20 cellular contexts compared by ENCODE assay signal in genomic region chr2:26529406-26530070, GRCh38. TPM values are rescaled to one million over a fixed set of nuclear protein-coding genes. Genes with fewer than 3 reads are reported as not detected.
DNase-seq lines count a peak whose midpoint lies in the region; ATAC-seq, FAIRE-seq and TF ChIP-seq lines count a peak whose summit lies in the region.
"Had no signal": no experiment of that assay in that cellular context is flagged by ENCODE, and none has a peak within 500 bp of the region (broad histone marks: within the 10 kb centered on the region; RNA-seq: fewer than 3 reads in every experiment).

No MANE protein-coding gene starts in this region.

- H3K27ac ChIP-seq in astrocyte (ENCODE audit: low read depth, low read length) (no peak overlapping the region), mesenchymal stem cell (ENCODE audit: low read length, poor library complexity, severe bottlenecking) (no peak overlapping the region)
- H3K27ac ChIP-seq: C4-2B, KMS-11, Peyer's patch had no signal

- no peak overlapping the region for H4K8ac ChIP-seq in mesenchymal stem cell (ENCODE audit: low read length)

- H4K91ac ChIP-seq in mesenchymal stem cell (ENCODE audit: low read length): no peak overlapping the region

- H3K36me3 Mint-ChIP-seq in astrocyte (ENCODE audit: low read depth, unreplicated experiment): no peaks in the 10 kb centered on the region

- no peak overlapping the region for H3K18ac ChIP-seq in mesenchymal stem cell (ENCODE audit: low read depth in 1 of 2, low read length in 2 of 2)

- peaks cover 15% of the 10 kb centered on the region for H3K4me1 ChIP-seq in astrocyte (ENCODE audit: insufficient read depth, low read length)
- peaks cover 4% of the 10 kb centered on the region for H3K4me1 ChIP-seq in mesenchymal stem cell (ENCODE audit: control insufficient read depth, insufficient read depth, low read depth, low read length)
- H3K4me1 ChIP-seq: Peyer's patch had no signal

- TF ChIP-seq CTCF in astrocyte (IDR thresholded peaks at IDR 0.05; ENCODE audit: insufficient read depth, low read depth, low read length): no peak

- H3K4me2 ChIP-seq in astrocyte (ENCODE audit: low read length): no peak overlapping the region
- H3K4me2 ChIP-seq in mesenchymal stem cell (ENCODE audit: low read length, poor library complexity, severe bottlenecking): no peak overlapping the region
- H3K4me2 ChIP-seq: KMS-11 had no signal

- no peak overlapping the region for H2AK5ac ChIP-seq in mesenchymal stem cell (ENCODE audit: low read length, severe bottlenecking)

- H3K4me3 Mint-ChIP-seq in astrocyte (ENCODE audit: unreplicated experiment): no peak overlapping the region
- H3K4me3 Mint-ChIP-seq in stimulated activated naive CD8-positive, alpha-beta T cell treated with anti-CD3 and anti-CD28 coated beads, Interleukin-15, amount 100 ng/mL, for 72 hours: no peak overlapping the region

- no peaks in the 10 kb centered on the region for H3K79me1 ChIP-seq in mesenchymal stem cell (replicated peaks; ENCODE audit: low read length, poor library complexity, severe bottlenecking)

- no peaks in the 10 kb centered on the region for H3K79me2 ChIP-seq in astrocyte (ENCODE audit: insufficient read depth, low read length)

- H3K4me1 Mint-ChIP-seq in astrocyte (ENCODE audit: low read depth, unreplicated experiment): peaks cover 15% of the 10 kb centered on the region
- no peaks in the 10 kb centered on the region for H3K4me1 Mint-ChIP-seq in stimulated activated naive CD8-positive, alpha-beta T cell treated with anti-CD3 and anti-CD28 coated beads, Interleukin-15, amount 100 ng/mL, for 72 hours

- no peak overlapping the region for H3K14ac ChIP-seq in mesenchymal stem cell (ENCODE audit: low read length in 2 of 2)

- H3K27me3 ChIP-seq in astrocyte (ENCODE audit: insufficient read depth, low read length): no peaks in the 10 kb centered on the region
- H3K27me3 ChIP-seq in mesenchymal stem cell (ENCODE audit: control insufficient read depth in 1 of 2, insufficient read depth in 1 of 2, low read length in 2 of 2): peaks cover 50 to 54% of the 10 kb centered on the region in 2 experiments
- H3K27me3 ChIP-seq: MG63, Peyer's patch had no signal

- no peak overlapping the region for H3K23ac ChIP-seq in mesenchymal stem cell (ENCODE audit: low read length in 2 of 2)

- H3K9me3 Mint-ChIP-seq in astrocyte (ENCODE audit: unreplicated experiment): no peaks in the 10 kb centered on the region
- H3K9me3 Mint-ChIP-seq in stimulated activated naive CD8-positive, alpha-beta T cell treated with anti-CD3 and anti-CD28 coated beads, Interleukin-15, amount 100 ng/mL, for 72 hours: no peaks in the 10 kb centered on the region

- no peaks in the 10 kb centered on the region for H3K36me3 ChIP-seq in astrocyte (ENCODE audit: insufficient read depth, low read length)
- H3K36me3 ChIP-seq in mesenchymal stem cell (ENCODE audit: control insufficient read depth in 1 of 2, insufficient read depth in 2 of 2, low read depth in 1 of 2, low read length in 2 of 2): no peaks in the 10 kb centered on the region
- H3K36me3 ChIP-seq: MG63, Peyer's patch had no signal

- H3K9ac ChIP-seq in astrocyte (ENCODE audit: low read length) (peak overlapping the region; percentile 66), mesenchymal stem cell (ENCODE audit: low read length) (peak overlapping the region; percentile 18)
- H3K9ac ChIP-seq: KMS-11 had no signal

- FAIRE-seq in astrocyte (lab: Jason Lieb, UNC): no peak
- FAIRE-seq: GM12892 had no signal

- H2BK12ac ChIP-seq in mesenchymal stem cell (ENCODE audit: low read length in 2 of 2): no peak overlapping the region

- H3K27ac Mint-ChIP-seq in astrocyte (ENCODE audit: unreplicated experiment): peak overlapping the region; percentile 93
- no peak overlapping the region for H3K27ac Mint-ChIP-seq in stimulated activated naive CD8-positive, alpha-beta T cell treated with anti-CD3 and anti-CD28 coated beads, Interleukin-15, amount 100 ng/mL, for 72 hours

- DNase-seq in Daoy (ENCODE audit: low read depth): peak; percentile 57
- peak; percentile 13 for DNase-seq in astrocyte (ENCODE audit: low read depth)
- no peak for DNase-seq in mesenchymal stem cell
- peak; percentile 52 for DNase-seq in sciatic nerve (ENCODE audit: low spot score)
- DNase-seq in central memory CD4-positive, alpha-beta T cell: no peak
- DNase-seq in stimulated activated naive CD8-positive, alpha-beta T cell treated with anti-CD3 and anti-CD28 coated beads, Interleukin-15, amount 100 ng/mL, for 72 hours: no peak
- DNase-seq: DMS 273 treated with DMSO at 0.1 percent for 48 hours, MG63, NCI-H1092, NCI-H146, NCI-H2081 treated with DMSO at 0.1 percent for 48 hours, NCI-H510A treated with DMSO at 0.1 percent for 48 hours, SHP77 had no signal

- no peak overlapping the region for H2BK120ac ChIP-seq in mesenchymal stem cell (ENCODE audit: low read depth, low read length)

- peak; percentile 53 for ATAC-seq in sciatic nerve
- no peak for ATAC-seq in HG03457 (IDR thresholded peaks at IDR 0.05; ENCODE audit: unreplicated experiment)
- no peak for ATAC-seq in stimulated activated naive CD8-positive, alpha-beta T cell treated with anti-CD3 and anti-CD28 coated beads, Interleukin-15, amount 100 ng/mL, for 72 hours

- intact Hi-C loops in sciatic nerve (cut with DNase I): no loop called here

- WGBS in mesenchymal stem cell: 82% methylated on average over 18 of the region's 18 CpGs

- H3K9me3 ChIP-seq in astrocyte (ENCODE audit: insufficient read depth, low read depth, low read length) (no peaks in the 10 kb centered on the region), mesenchymal stem cell (ENCODE audit: control insufficient read depth, low read length) (no peaks in the 10 kb centered on the region)
- H3K9me3 ChIP-seq: MG63, Peyer's patch had no signal

- no peak overlapping the region for H3K4ac ChIP-seq in mesenchymal stem cell (ENCODE audit: low read depth in 1 of 2, low read length in 2 of 2)

- peaks cover 27% of the 10 kb centered on the region for H3K27me3 Mint-ChIP-seq in astrocyte (ENCODE audit: low read depth, unreplicated experiment)
- H3K27me3 Mint-ChIP-seq in stimulated activated naive CD8-positive, alpha-beta T cell treated with anti-CD3 and anti-CD28 coated beads, Interleukin-15, amount 100 ng/mL, for 72 hours: no peaks in the 10 kb centered on the region

- H4K20me1 ChIP-seq in astrocyte (ENCODE audit: insufficient read depth, low read length): no peaks in the 10 kb centered on the region

- H2AFZ ChIP-seq in astrocyte (ENCODE audit: low read depth, low read length) (no peak overlapping the region), mesenchymal stem cell (ENCODE audit: low read depth, low read length) (no peak overlapping the region)

- no peak overlapping the region for H2BK15ac ChIP-seq in mesenchymal stem cell (ENCODE audit: low read depth, poor library complexity, severe bottlenecking)

- no peak overlapping the region for H2BK5ac ChIP-seq in mesenchymal stem cell (ENCODE audit: low read depth, low read length, poor library complexity, severe bottlenecking)

- H3K4me3 ChIP-seq in astrocyte (ENCODE audit: insufficient read depth, low read depth, low read length): no peak overlapping the region
- H3K4me3 ChIP-seq in mesenchymal stem cell (ENCODE audit: insufficient read depth in 1 of 2, low read depth in 1 of 2, low read length in 2 of 2): no peak overlapping the region
- H3K4me3 ChIP-seq: MG63, Peyer's patch had no signal

RNA-seq across cellular contexts. Expression of gene OTOF, which starts 51.6 kb away (rescaled TPM):
- total RNA-seq in Daoy (2014; rRNA removed; shearing (Covaris generic)): not detected in 2 replicates
- total RNA-seq in astrocyte (not detected in 2 replicates), sciatic nerve (0.13 TPM)
- polyA plus RNA-seq in mesenchymal stem cell (2013, experiment 1 of 2): not detected
- polyA plus RNA-seq in mesenchymal stem cell (2013, experiment 2 of 2): not detected
- total RNA-seq: A673, H4 had no signal

Comparison
In these comparisons a context has a peak if more than half of its experiments do, and no peak if none do; other contexts are left out.
1. DNase-seq: peak in Daoy (single experiment), astrocyte (single experiment) and sciatic nerve (single experiment); none in mesenchymal stem cell (single experiment), central memory CD4-positive, alpha-beta T cell (single experiment) and stimulated activated naive CD8-positive, alpha-beta T cell treated with anti-CD3 and anti-CD28 coated beads, Interleukin-15, amount 100 ng/mL, for 72 hours (0 of 2).